ENCODE assay signal across 12 cellular contexts in genomic region chr5:13278148-13278547, GRCh38.
A peak's percentile ranks its signal among the peaks of the same experiment; 100 is the strongest.
DNase-seq lines count a peak whose midpoint lies in the region; ATAC-seq and TF ChIP-seq lines count a peak whose summit lies in the region.
"Had no signal": no experiment of that assay in that cellular context is flagged by ENCODE, and none has a peak within 500 bp of the region (broad histone marks: within the 10 kb centered on the region; RNA-seq: fewer than 3 reads in every experiment).

No MANE protein-coding gene starts in this region.

- CTCF ChIA-PET in PC-3 (lab: Charles Lee): no interaction called here

- H3K27ac ChIP-seq in C4-2B: no peak overlapping the region
- H3K27ac ChIP-seq in GM23248: no peak overlapping the region
- H3K27ac ChIP-seq in PC-3 (ENCODE audit: low read length): no peak overlapping the region
- H3K27ac ChIP-seq in coronary artery: no peak overlapping the region
- H3K27ac ChIP-seq: transverse colon had no signal

- H4K20me1 ChIP-seq in GM23248 (ENCODE audit: insufficient read depth) (no peaks in the 10 kb centered on the region), PC-3 (ENCODE audit: low read length) (no peaks in the 10 kb centered on the region)

- BruUV-seq in PC-3 (replicated peaks; lab: Mats Ljungman, UMichigan): no TSS peak

- intact Hi-C loops in PC-3 (cut with micrococcal nuclease): no loop called here

- peak; percentile 6 for DNase-seq in GM23248
- peak; percentile 22 for DNase-seq in PC-3
- DNase-seq in fibroblast of pulmonary artery (ENCODE audit: low read depth): no peak
- no peak for DNase-seq in stimulated activated CD4-positive, alpha-beta T cell treated with anti-CD3 and anti-CD28 coated beads, Interleukin-4, amount 100 ng/mL, for 4 hours
- no peak for DNase-seq in coronary artery (ENCODE audit: low spot score)
- DNase-seq: activated CD4-positive, alpha-beta T cell treated with anti-CD3 and anti-CD28 coated beads, Interleukin-2, amount 10 ng/mL, durations not matched to agents 7 days and 5 days; effector CD8-positive, alpha-beta T cell; KG1; transverse colon had no signal

- in situ Hi-C loops in GM23248 (cut with MboI): no loop called here

- H3K79me2 ChIP-seq in GM23248 (ENCODE audit: insufficient read depth): no peaks in the 10 kb centered on the region
- no peaks in the 10 kb centered on the region for H3K79me2 ChIP-seq in PC-3 (ENCODE audit: low read length)

- H3K4me2 ChIP-seq in GM23248 (ENCODE audit: unreplicated experiment): no peak overlapping the region
- H3K4me2 ChIP-seq in PC-3 (ENCODE audit: low read length): no peak overlapping the region

- WGBS in GM23248 (ENCODE audit: low coverage in 1 of 2, low lambda C conversion rate in 2 of 2, missing lambda C conversion rate in 2 of 2), 2 experiments: 34 to 36% methylated on average over 2 of the region's 2 CpGs

- H3K36me3 ChIP-seq in GM23248 (ENCODE audit: low read depth) (no peaks in the 10 kb centered on the region), PC-3 (ENCODE audit: low read depth, low read length) (no peaks in the 10 kb centered on the region)
- H3K36me3 ChIP-seq: transverse colon had no signal

- no peaks in the 10 kb centered on the region for H3K27me3 ChIP-seq in GM23248 (replicated peaks; ENCODE audit: insufficient read depth)
- no peaks in the 10 kb centered on the region for H3K27me3 ChIP-seq in PC-3 (ENCODE audit: low read length)
- H3K27me3 ChIP-seq: transverse colon had no signal

- H3K9me2 ChIP-seq in GM23248 (ENCODE audit: insufficient read depth): peaks cover 6% of the 10 kb centered on the region; the same call in 1 of the 2 replicates
- H3K9me2 ChIP-seq in PC-3 (replicated peaks; ENCODE audit: low read length): no peaks in the 10 kb centered on the region

- ATAC-seq in PC-3 (no peak), HG03095 (IDR thresholded peaks at IDR 0.05; ENCODE audit: unreplicated experiment) (no peak), GM21619 (IDR thresholded peaks at IDR 0.05; ENCODE audit: unreplicated experiment) (no peak)

- H3K9ac ChIP-seq in GM23248 (no peak overlapping the region), PC-3 (ENCODE audit: low read length) (no peak overlapping the region)

- H3K4me1 ChIP-seq in GM23248 (ENCODE audit: insufficient read depth) (no peaks in the 10 kb centered on the region), PC-3 (ENCODE audit: insufficient read depth, low read length) (no peaks in the 10 kb centered on the region)
- H3K4me1 ChIP-seq: transverse colon had no signal

- H3F3A ChIP-seq in GM23248 (ENCODE audit: insufficient read depth) (no peaks in the 10 kb centered on the region), PC-3 (ENCODE audit: low read length, unreplicated experiment) (no peaks in the 10 kb centered on the region)

- no peak overlapping the region for H3K4me3 ChIP-seq in GM23248
- no peak overlapping the region for H3K4me3 ChIP-seq in PC-3 (ENCODE audit: low read length)
- no peak overlapping the region for H3K4me3 ChIP-seq in fibroblast of pulmonary artery (replicated peaks; ENCODE audit: low read depth, low read length)
- no peak overlapping the region for H3K4me3 ChIP-seq in coronary artery
- H3K4me3 ChIP-seq: transverse colon had no signal

- no peak overlapping the region for H2AFZ ChIP-seq in GM23248
- H2AFZ ChIP-seq in PC-3 (ENCODE audit: low read length): no peak overlapping the region

- H3K9me3 ChIP-seq in GM23248 (ENCODE audit: low read depth) (no peaks in the 10 kb centered on the region), PC-3 (ENCODE audit: low read length) (no peaks in the 10 kb centered on the region)
- H3K9me3 ChIP-seq: transverse colon had no signal

- TF ChIP-seq CTCF in C4-2B (conservative IDR thresholded peaks at IDR 0.05): peak; percentile 78
- peak; percentile 80 for TF ChIP-seq CTCF in PC-3 (conservative IDR thresholded peaks at IDR 0.05; ENCODE audit: low read depth, low read length)
- peak; percentile 11 for TF ChIP-seq CTCF in fibroblast of pulmonary artery (IDR thresholded peaks at IDR 0.05; ENCODE audit: low read length, missing control alignments)
- TF ChIP-seq CTCF in coronary artery (IDR thresholded peaks at IDR 0.05): no peak

- POLR2A ChIA-PET in PC-3 (lab: Charles Lee; ENCODE audit: unreplicated experiment): no interaction called here

Comparison
In these comparisons a context has a peak if more than half of its experiments do, and no peak if none do; other contexts are left out.
1. DNase-seq: peak in GM23248 (single experiment) and PC-3 (single experiment); none in fibroblast of pulmonary artery (single experiment), stimulated activated CD4-positive, alpha-beta T cell treated with anti-CD3 and anti-CD28 coated beads, Interleukin-4, amount 100 ng/mL, for 4 hours (0 of 2) and coronary artery (single experiment).